Comparison of ENCODE assay signal across 9 cellular contexts in genomic region chr3:139520028-139520737, GRCh38. TPM values are rescaled to one million over a fixed set of nuclear protein-coding genes. Genes with fewer than 3 reads are reported as not detected.
A peak's percentile ranks its signal among the peaks of the same experiment; 100 is the strongest.
DNase-seq lines count a peak whose midpoint lies in the region; ATAC-seq and TF ChIP-seq lines count a peak whose summit lies in the region.
"Had no signal": no experiment of that assay in that cellular context is flagged by ENCODE, and none has a peak within 500 bp of the region (broad histone marks: within the 10 kb centered on the region; RNA-seq: fewer than 3 reads in every experiment).

No MANE protein-coding gene starts in this region.

- POLR2A ChIA-PET in HEK293T (lab: Yijun Ruan, JAX), result no interaction called here

- H3K27ac Mint-ChIP-seq in activated T-helper 1 cell treated with anti-CD3 and anti-CD28 coated beads, Interleukin-12 subunit alpha, Interleukin-12 subunit beta, Interleukin-2, Interleukin-4 antibody, amounts not matched to agents 30 ng/mL and 10 ng/mL and 1 ng/mL, durations not matched to agents 14 hours and 24 hours and 36 hours, result no peak overlapping the region

- no peaks in the 10 kb centered on the region for H3K9me3 ChIP-seq in WERI-Rb-1 (ENCODE audit: severe bottlenecking)

- peak; percentile 52 for TF ChIP-seq CTCF in WERI-Rb-1 (IDR thresholded peaks at IDR 0.05; ENCODE audit: low read depth, low read length)

- intact Hi-C loops in activated T-helper 1 cell treated with anti-CD3 and anti-CD28 coated beads, Interleukin-12 subunit alpha, Interleukin-12 subunit beta, Interleukin-2, Interleukin-4 antibody, amounts not matched to agents 30 ng/mL and 10 ng/mL and 1 ng/mL, durations not matched to agents 14 hours and 24 hours and 36 hours (cut with micrococcal nuclease), result no loop called here

- H3K4me3 ChIP-seq in WERI-Rb-1 (ENCODE audit: low read depth, low read length), result no peak overlapping the region

- no peaks in the 10 kb centered on the region for H3K36me3 ChIP-seq in WERI-Rb-1

- peak overlapping the region; percentile 60; the same call in 1 of the 2 replicates for H3K27ac ChIP-seq in WERI-Rb-1

- peaks cover 2% of the 10 kb centered on the region for H3K27me3 Mint-ChIP-seq in activated T-helper 1 cell treated with anti-CD3 and anti-CD28 coated beads, Interleukin-12 subunit alpha, Interleukin-12 subunit beta, Interleukin-2, Interleukin-4 antibody, amounts not matched to agents 30 ng/mL and 10 ng/mL and 1 ng/mL, durations not matched to agents 14 hours and 24 hours and 36 hours (ENCODE audit: insufficient read depth)

- no peak for ATAC-seq in HG03442 (IDR thresholded peaks at IDR 0.05; ENCODE audit: unreplicated experiment)
- no peak for ATAC-seq in GM19035 (IDR thresholded peaks at IDR 0.05; ENCODE audit: unreplicated experiment)

- H3K36me3 Mint-ChIP-seq in activated T-helper 1 cell treated with anti-CD3 and anti-CD28 coated beads, Interleukin-12 subunit alpha, Interleukin-12 subunit beta, Interleukin-2, Interleukin-4 antibody, amounts not matched to agents 30 ng/mL and 10 ng/mL and 1 ng/mL, durations not matched to agents 14 hours and 24 hours and 36 hours (ENCODE audit: low read depth), result no peaks in the 10 kb centered on the region

- CTCF ChIA-PET in HEK293T (lab: Yijun Ruan, JAX), result interaction anchor here (0.6 to 1.2 kb wide), 2 partner anchors 9 to 12 kb away, joined by 3 read pairs; no protein-coding TSS in a partner anchor

- H3K27me3 ChIP-seq in WERI-Rb-1 (ENCODE audit: insufficient read depth, low read depth, severe bottlenecking), result no peaks in the 10 kb centered on the region

- H3K9me3 Mint-ChIP-seq in activated T-helper 1 cell treated with anti-CD3 and anti-CD28 coated beads, Interleukin-12 subunit alpha, Interleukin-12 subunit beta, Interleukin-2, Interleukin-4 antibody, amounts not matched to agents 30 ng/mL and 10 ng/mL and 1 ng/mL, durations not matched to agents 14 hours and 24 hours and 36 hours, result no peaks in the 10 kb centered on the region

- H3K4me3 Mint-ChIP-seq in activated T-helper 1 cell treated with anti-CD3 and anti-CD28 coated beads, Interleukin-12 subunit alpha, Interleukin-12 subunit beta, Interleukin-2, Interleukin-4 antibody, amounts not matched to agents 30 ng/mL and 10 ng/mL and 1 ng/mL, durations not matched to agents 14 hours and 24 hours and 36 hours, result no peak overlapping the region

- no peaks in the 10 kb centered on the region for H3K4me1 Mint-ChIP-seq in activated T-helper 1 cell treated with anti-CD3 and anti-CD28 coated beads, Interleukin-12 subunit alpha, Interleukin-12 subunit beta, Interleukin-2, Interleukin-4 antibody, amounts not matched to agents 30 ng/mL and 10 ng/mL and 1 ng/mL, durations not matched to agents 14 hours and 24 hours and 36 hours (ENCODE audit: low read depth)

- DNase-seq in CD1c-positive myeloid dendritic cell (ENCODE audit: extremely low spot score), result peak; percentile 33
- DNase-seq in HEK293T (ENCODE audit: extremely low spot score), result peak; percentile 68
- DNase-seq in WERI-Rb-1, result peak; percentile 49
- DNase-seq in left kidney (ENCODE audit: low read depth, low spot score), result peak; percentile 46
- DNase-seq in activated T-helper 1 cell treated with anti-CD3 and anti-CD28 coated beads, Interleukin-12 subunit alpha, Interleukin-12 subunit beta, Interleukin-2, Interleukin-4 antibody, amounts not matched to agents 30 ng/mL and 10 ng/mL and 1 ng/mL, durations not matched to agents 14 hours and 24 hours and 36 hours (ENCODE audit: low spot score), result no peak
- no peak for DNase-seq in activated gamma-delta T cell (lab: John Stamatoyannopoulos, UW)

TF ChIP-seq in HEK293T, 16 proteins besides CTCF, POLR2A, EP300 and RAD21:
- TF ChIP-seq CTBP1 (IDR thresholded peaks at IDR 0.05; ENCODE audit: borderline replicate concordance) (no peak), L3MBTL2 (conservative IDR thresholded peaks at IDR 0.05) (0 out of 2 replicates have a peak, but pooled peaks have one; percentile 16)

RNA-seq across cellular contexts. Expression of gene RBP1, which starts 19.4 kb away (rescaled TPM):
- not detected in 2 replicates for total RNA-seq in activated T-helper 1 cell treated with anti-CD3 and anti-CD28 coated beads, Interleukin-12 subunit alpha, Interleukin-12 subunit beta, Interleukin-2, Interleukin-4 antibody, amounts not matched to agents 30 ng/mL and 10 ng/mL and 1 ng/mL, durations not matched to agents 14 hours and 24 hours and 36 hours

RNA-seq across cellular contexts. Expression of gene RBP2, which starts 43.9 kb away (rescaled TPM):
- not detected in 2 replicates for total RNA-seq in activated T-helper 1 cell treated with anti-CD3 and anti-CD28 coated beads, Interleukin-12 subunit alpha, Interleukin-12 subunit beta, Interleukin-2, Interleukin-4 antibody, amounts not matched to agents 30 ng/mL and 10 ng/mL and 1 ng/mL, durations not matched to agents 14 hours and 24 hours and 36 hours
- total RNA-seq: dermis microvascular lymphatic vessel endothelial cell had no signal

Comparison
In these comparisons a context has a peak if more than half of its experiments do, and no peak if none do; other contexts are left out.
1. DNase-seq: peak in CD1c-positive myeloid dendritic cell (single experiment), HEK293T (single experiment), WERI-Rb-1 (single experiment) and left kidney (single experiment); none in activated T-helper 1 cell treated with anti-CD3 and anti-CD28 coated beads, Interleukin-12 subunit alpha, Interleukin-12 subunit beta, Interleukin-2, Interleukin-4 antibody, amounts not matched to agents 30 ng/mL and 10 ng/mL and 1 ng/mL, durations not matched to agents 14 hours and 24 hours and 36 hours (single experiment) and activated gamma-delta T cell (single experiment).